In genomic region chr9:78902051-78902450, GRCh38 we compare ENCODE assay signal across 8 cellular contexts.
"Had no signal": no experiment of that assay in that cellular context is flagged by ENCODE, and none has a peak within 500 bp of the region (broad histone marks: within the 10 kb centered on the region; RNA-seq: fewer than 3 reads in every experiment).

No MANE protein-coding gene starts in this region.

- DNase-seq: GM23248, GOT3, H9, HCEC 1CT, KG1 had no signal

- ATAC-seq: HepG2, K562 had no signal

- H3K27ac ChIP-seq: GM23248, HL-60 had no signal

- H2AFZ ChIP-seq: GM23248 had no signal

- H3K4me3 ChIP-seq: GM23248, K562 had no signal

- H3K9ac ChIP-seq: GM23248 had no signal

- FAIRE-seq: HepG2, K562 had no signal
